In the genomic region with DNA sequence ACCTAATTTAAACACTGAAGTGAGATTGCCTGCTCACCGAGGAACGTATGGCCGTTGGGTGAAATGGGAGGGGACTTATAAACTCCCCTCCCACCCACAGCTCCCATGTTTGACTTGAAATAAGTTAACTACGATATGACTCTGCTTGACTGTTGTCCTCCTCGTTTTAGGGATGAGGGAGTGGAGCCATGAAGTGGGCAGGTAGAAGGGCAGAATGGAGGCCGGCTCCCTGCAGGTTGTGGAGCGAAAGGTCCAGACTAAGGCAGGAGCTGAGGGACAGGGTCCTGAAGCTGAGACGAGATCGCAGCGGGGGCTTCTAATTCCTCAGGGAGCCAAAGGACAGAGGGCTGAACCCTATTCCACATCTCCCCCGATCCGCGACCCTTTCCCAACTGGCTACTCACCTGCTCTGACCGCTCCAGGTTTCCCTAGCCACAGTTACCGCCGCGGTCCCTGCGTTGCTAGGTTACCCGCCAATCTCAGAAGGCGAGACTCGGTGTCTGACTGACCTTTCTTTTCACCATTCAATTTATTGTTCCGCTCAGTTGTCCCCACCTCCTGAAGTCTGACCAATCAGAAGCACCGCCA, we compare ENCODE assay signal across 8 cellular contexts. TPM values are rescaled to one million over a fixed set of nuclear protein-coding genes. Genes with fewer than 3 reads are reported as not detected.
DNase-seq lines count a peak whose midpoint lies in the region; ATAC-seq and TF ChIP-seq lines count a peak whose summit lies in the region.

No MANE protein-coding gene starts in this region.

- DNase-seq in AG10803 (ENCODE audit: low read depth) = no peak
- no peak for DNase-seq in T-helper 17 cell
- no peak for DNase-seq in hepatocyte (ENCODE audit: low spot score)
- no peak for DNase-seq in stomach
- no peak for DNase-seq in glomerular visceral epithelial cell (ENCODE audit: extremely low spot score)

- no peak for TF ChIP-seq POLR2A in stomach (IDR thresholded peaks at IDR 0.05)

- peak overlapping the region; percentile 94 for H3K27ac Mint-ChIP-seq in T-helper 17 cell

- no peaks in the 10 kb centered on the region for H4K20me1 ChIP-seq in hepatocyte (ENCODE audit: insufficient read depth, poor library complexity, severe bottlenecking)

- peak overlapping the region; percentile 70 for H3K4me2 ChIP-seq in hepatocyte

- H3K27me3 ChIP-seq in hepatocyte = no peaks in the 10 kb centered on the region
- no peaks in the 10 kb centered on the region for H3K27me3 ChIP-seq in stomach

- no peaks in the 10 kb centered on the region for H3K27me3 Mint-ChIP-seq in T-helper 17 cell

- H3K4me1 ChIP-seq in hepatocyte (ENCODE audit: insufficient read depth) (peaks cover 20% of the 10 kb centered on the region), stomach (peaks cover 22 to 44% (median 31%) of the 10 kb centered on the region in 4 donors)

- peaks cover 13% of the 10 kb centered on the region for H3K79me2 ChIP-seq in hepatocyte

- H3K4me3 ChIP-seq in AG10803 (ENCODE audit: low read length) = peak overlapping the region; percentile 88
- peak overlapping the region; percentile 3 for H3K4me3 ChIP-seq in hepatocyte
- H3K4me3 ChIP-seq in stomach = peak overlapping the region; percentile 56 to 95 (median 78)

- no peak for TF ChIP-seq CTCF in AG10803 (conservative IDR thresholded peaks at IDR 0.05; ENCODE audit: low read length)
- TF ChIP-seq CTCF in hepatocyte (IDR thresholded peaks at IDR 0.05; ENCODE audit: poor library complexity) = no peak
- TF ChIP-seq CTCF in stomach (IDR thresholded peaks at IDR 0.05) = no peak

- peak overlapping the region; percentile 99 for H3K4me3 Mint-ChIP-seq in T-helper 17 cell

- no peak for TF ChIP-seq EP300 in stomach (IDR thresholded peaks at IDR 0.05)

- H3K36me3 ChIP-seq in hepatocyte (replicated peaks; ENCODE audit: insufficient read depth, low read depth) = no peaks in the 10 kb centered on the region
- H3K36me3 ChIP-seq in stomach = no peaks in the 10 kb centered on the region

- H3K4me1 Mint-ChIP-seq in T-helper 17 cell = peaks cover 26% of the 10 kb centered on the region

- H3K36me3 Mint-ChIP-seq in T-helper 17 cell (ENCODE audit: low read depth) = no peaks in the 10 kb centered on the region

- 8% methylated on average over 23 of the region's 23 CpGs for WGBS in hepatocyte (ENCODE audit: low lambda C conversion rate, missing lambda C conversion rate)
- WGBS in stomach, 5 donors = 0 to 2% (median 1%) methylated on average over 23 of the region's 23 CpGs

- no peaks in the 10 kb centered on the region for H3K9me2 ChIP-seq in hepatocyte (replicated peaks; ENCODE audit: insufficient read depth)

- ATAC-seq in GM21717 (IDR thresholded peaks at IDR 0.05; ENCODE audit: unreplicated experiment) (peak; percentile 3), T-helper 17 cell (no peak), GM19035 (IDR thresholded peaks at IDR 0.05; ENCODE audit: unreplicated experiment) (no peak), HG03139 (IDR thresholded peaks at IDR 0.05; ENCODE audit: unreplicated experiment) (no peak)

- peak overlapping the region; percentile 31 for H2AFZ ChIP-seq in hepatocyte

- intact Hi-C loops in stomach (cut with DNase I; ENCODE audit: low total_unique reads) = no loop called here

- H3K9me3 ChIP-seq in T-helper 17 cell (ENCODE audit: control insufficient read depth, low read length, poor library complexity, severe bottlenecking) (no peaks in the 10 kb centered on the region), hepatocyte (ENCODE audit: low read depth) (no peaks in the 10 kb centered on the region), stomach (no peaks in the 10 kb centered on the region)

- H3K27ac ChIP-seq in hepatocyte = no peak overlapping the region
- peak overlapping the region in 4 of 5 donors; percentile 35 to 95 (median 72) for H3K27ac ChIP-seq in stomach

RNA-seq across cellular contexts. Expression of a gene that starts 0.6 kb away (rescaled TPM):
- 10 to 100 TPM; 39.9 to 59.0 TPM for total RNA-seq in T-helper 17 cell
- total RNA-seq in hepatocyte = 16.9 and 20.1 TPM in 2 replicates
- polyA plus RNA-seq in hepatocyte = 31.3 and 32.1 TPM in 2 replicates
- 10 to 100 TPM; 15.2 to 78.2 (median 48.4) TPM for total RNA-seq in stomach
- polyA plus RNA-seq in stomach = 10 to 100 TPM in 1 of 3 donors, 1 to 10 TPM in 2; 5.8 to 24.2 (median 6.3) TPM

RNA-seq across cellular contexts. Expression of a gene that starts 35.2 kb away (rescaled TPM):
- total RNA-seq in T-helper 17 cell (1 to 10 TPM; 5.1 to 8.6 TPM), hepatocyte (16.1 and 19.1 TPM in 2 replicates), stomach (10 to 100 TPM in 2 of 5 donors, 1 to 10 TPM in 3; 4.1 to 19.2 (median 5.0) TPM)
- polyA plus RNA-seq in hepatocyte (15.7 and 26.9 TPM in 2 replicates), stomach (10 to 100 TPM in 2 of 3 donors, 1 to 10 TPM in 1; 8.4 to 14.3 (median 11.5) TPM)

RNA-seq across cellular contexts. Expression of a gene that starts 35.4 kb away (rescaled TPM):
- total RNA-seq in T-helper 17 cell (10 to 100 TPM; 75.9 to 92.5 TPM), hepatocyte (32.3 and 52.6 TPM in 2 replicates), stomach (100 to 1,000 TPM in 1 of 5 donors, 10 to 100 TPM in 4; 14.6 to 167 (median 41.7) TPM)
- polyA plus RNA-seq in hepatocyte (36.0 and 37.8 TPM in 2 replicates), stomach (10 to 100 TPM; 28.5 to 64.6 (median 34.1) TPM)

Comparison
In these comparisons a context has a peak if more than half of its experiments do, and no peak if none do; other contexts are left out.
1. H3K4me3 ChIP-seq: peak in every context shown above with its lines; median percentile 88 in AG10803; 78 in stomach; 3 in hepatocyte.